ENCODE assay signal across 10 cellular contexts in genomic region chr2:237227190-237227988, GRCh38.
A peak's percentile ranks its signal among the peaks of the same experiment; 100 is the strongest.
DNase-seq lines count a peak whose midpoint lies in the region; ATAC-seq lines count a peak whose summit lies in the region.
"Had no signal": no experiment of that assay in that cellular context is flagged by ENCODE, and none has a peak within 500 bp of the region (broad histone marks: within the 10 kb centered on the region; RNA-seq: fewer than 3 reads in every experiment).

No MANE protein-coding gene starts in this region.

- no peaks in the 10 kb centered on the region for H3K9me3 Mint-ChIP-seq in activated CD4-positive, alpha-beta memory T cell treated with anti-CD3 and anti-CD28 coated beads for 36 hours
- H3K9me3 Mint-ChIP-seq: GM23338 had no signal

- peaks cover 23% of the 10 kb centered on the region for H3K27me3 Mint-ChIP-seq in activated CD4-positive, alpha-beta memory T cell treated with anti-CD3 and anti-CD28 coated beads for 36 hours

- H3K36me3 Mint-ChIP-seq in activated CD4-positive, alpha-beta memory T cell treated with anti-CD3 and anti-CD28 coated beads for 36 hours = no peaks in the 10 kb centered on the region

- intact Hi-C loops in activated CD4-positive, alpha-beta memory T cell treated with anti-CD3 and anti-CD28 coated beads for 36 hours (cut with micrococcal nuclease) = loop anchor here (2.0 kb wide), 1 partner anchor 73 kb away; no protein-coding TSS in a partner anchor

- no peak overlapping the region for H3K27ac Mint-ChIP-seq in activated CD4-positive, alpha-beta memory T cell treated with anti-CD3 and anti-CD28 coated beads for 36 hours
- H3K27ac Mint-ChIP-seq: GM23338 had no signal

- H3K4me3 Mint-ChIP-seq in activated CD4-positive, alpha-beta memory T cell treated with anti-CD3 and anti-CD28 coated beads for 36 hours = no peak overlapping the region
- H3K4me3 Mint-ChIP-seq: GM23338 had no signal

- DNase-seq in activated CD4-positive, alpha-beta T cell treated with anti-CD3 and anti-CD28 coated beads, Interleukin-2, amount 50 U/mL, for 48 hours = peak; percentile 7 to 35
- DNase-seq in activated CD4-positive, alpha-beta T cell treated with anti-CD3 and anti-CD28 coated beads for 1 hour = no peak
- DNase-seq in activated CD4-positive, alpha-beta memory T cell treated with anti-CD3 and anti-CD28 coated beads for 36 hours = peak; percentile 54
- DNase-seq in fibroblast of the conjunctiva (ENCODE audit: low read depth) (peak; percentile 41), left lobe of liver (ENCODE audit: low spot score) (no peak), DMS53 (lab: John Stamatoyannopoulos, UW) (no peak), SKM-1 (lab: John Stamatoyannopoulos, UW; ENCODE audit: unreplicated experiment) (no peak)
- peak; percentile 13 to 21 for DNase-seq in stimulated activated CD8-positive, alpha-beta memory T cell treated with anti-CD3 and anti-CD28 coated beads, Interleukin-7, amount 100 ng/mL, for 48 hours (ENCODE audit: extremely low read depth in 1 of 2, low read depth in 1 of 2)
- DNase-seq: cortex of kidney had no signal

- H3K4me1 Mint-ChIP-seq in activated CD4-positive, alpha-beta memory T cell treated with anti-CD3 and anti-CD28 coated beads for 36 hours (ENCODE audit: low read depth) = peaks cover 11% of the 10 kb centered on the region

- POLR2A ChIA-PET in activated CD4-positive, alpha-beta memory T cell treated with anti-CD3 and anti-CD28 coated beads for 36 hours (lab: Charles Lee) = no interaction called here

- no peak for ATAC-seq in left lobe of liver
- ATAC-seq: GM23338 had no signal

- CTCF ChIA-PET in activated CD4-positive, alpha-beta memory T cell treated with anti-CD3 and anti-CD28 coated beads for 36 hours (lab: Charles Lee) = interaction anchor here (0.8 kb wide), 1 partner anchor 285 kb away, joined by 3 read pairs; no protein-coding TSS in a partner anchor

Comparison
In these comparisons a context has a peak if more than half of its experiments do, and no peak if none do; other contexts are left out.
1. DNase-seq: peak in activated CD4-positive, alpha-beta T cell treated with anti-CD3 and anti-CD28 coated beads, Interleukin-2, amount 50 U/mL, for 48 hours (2 of 2), activated CD4-positive, alpha-beta memory T cell treated with anti-CD3 and anti-CD28 coated beads for 36 hours (single experiment), fibroblast of the conjunctiva (single experiment) and stimulated activated CD8-positive, alpha-beta memory T cell treated with anti-CD3 and anti-CD28 coated beads, Interleukin-7, amount 100 ng/mL, for 48 hours (2 of 2); none in activated CD4-positive, alpha-beta T cell treated with anti-CD3 and anti-CD28 coated beads for 1 hour (single experiment), left lobe of liver (single experiment), DMS53 (single experiment) and SKM-1 (single experiment).